27 cellular contexts compared by ENCODE assay signal in genomic region chr3:19428729-19429128, GRCh38.
"Had no signal": no experiment of that assay in that cellular context is flagged by ENCODE, and none has a peak within 500 bp of the region (broad histone marks: within the 10 kb centered on the region; RNA-seq: fewer than 3 reads in every experiment).

No MANE protein-coding gene starts in this region.

- H3K27ac Mint-ChIP-seq: naive thymus-derived CD8-positive, alpha-beta T cell; natural killer cell treated with Interleukin-12 subunit alpha and Interleukin-12 subunit beta and Interleukin-15 and Interleukin-18, amount 100 ng/mL, for 72 hours; neural progenitor cell; progenitor cell of endocrine pancreas; stimulated activated effector memory CD8-positive, alpha-beta T cell treated with anti-CD3 and anti-CD28 coated beads, Interleukin-12 subunit alpha, Interleukin-12 subunit beta, amount 100 ng/mL, for 72 hours; stimulated activated naive CD8-positive, alpha-beta T cell treated with anti-CD3 and anti-CD28 coated beads, Interleukin-15, amount 100 ng/mL, for 72 hours; type B pancreatic cell had no signal

- H3K4me3 Mint-ChIP-seq: naive thymus-derived CD8-positive, alpha-beta T cell; natural killer cell treated with Interleukin-12 subunit alpha and Interleukin-12 subunit beta and Interleukin-15 and Interleukin-18, amount 100 ng/mL, for 72 hours; neural progenitor cell; stimulated activated effector memory CD8-positive, alpha-beta T cell treated with anti-CD3 and anti-CD28 coated beads, Interleukin-12 subunit alpha, Interleukin-12 subunit beta, amount 100 ng/mL, for 72 hours; stimulated activated naive CD8-positive, alpha-beta T cell treated with anti-CD3 and anti-CD28 coated beads, Interleukin-15, amount 100 ng/mL, for 72 hours; type B pancreatic cell had no signal

- H3K27me3 Mint-ChIP-seq: natural killer cell treated with Interleukin-12 subunit alpha and Interleukin-12 subunit beta and Interleukin-15 and Interleukin-18, amount 100 ng/mL, for 72 hours; progenitor cell of endocrine pancreas; stimulated activated naive CD8-positive, alpha-beta T cell treated with anti-CD3 and anti-CD28 coated beads, Interleukin-15, amount 100 ng/mL, for 72 hours; type B pancreatic cell had no signal

- DNase-seq: naive thymus-derived CD8-positive, alpha-beta T cell; occipital lobe; ovary; psoas muscle; right cardiac atrium; right lobe of liver; sigmoid colon; small intestine; stimulated activated CD4-positive, alpha-beta T cell treated with anti-CD3 and anti-CD28 coated beads, Interleukin-15, amount 100 ng/mL, for 24 hours; stimulated activated CD4-positive, alpha-beta T cell treated with anti-CD3 and anti-CD28 coated beads, Interleukin-2, amount 100 ng/mL, for 24 hours; stimulated activated CD4-positive, alpha-beta T cell treated with anti-CD3 and anti-CD28 coated beads, Interleukin-2, amount 100 ng/mL, for 48 hours; stimulated activated CD4-positive, alpha-beta T cell treated with anti-CD3 and anti-CD28 coated beads, Interleukin-4, amount 100 ng/mL, for 24 hours; stimulated activated naive CD4-positive, alpha-beta T cell; stimulated activated naive CD8-positive, alpha-beta T cell treated with anti-CD3 and anti-CD28 coated beads, Interleukin-15, amount 100 ng/mL, for 72 hours; stimulated activated naive CD8-positive, alpha-beta T cell treated with anti-CD3 and anti-CD28 coated beads, Interleukin-15, Interleukin-2, amounts not matched to agents 100 U/mL and 50 U/mL, for 24 hours; substantia nigra; testis; tibial artery; transverse colon; upper lobe of right lung; uterus had no signal

- H3K9me3 Mint-ChIP-seq: type B pancreatic cell had no signal

- H3K4me3 ChIP-seq: neural progenitor cell, ovary, psoas muscle, right lobe of liver, sigmoid colon, suprapubic skin, testis, tibial artery, transverse colon, upper lobe of right lung, uterus had no signal

- H3K36me3 Mint-ChIP-seq: naive thymus-derived CD8-positive, alpha-beta T cell; natural killer cell treated with Interleukin-12 subunit alpha and Interleukin-12 subunit beta and Interleukin-15 and Interleukin-18, amount 100 ng/mL, for 72 hours; neural progenitor cell; stimulated activated effector memory CD8-positive, alpha-beta T cell treated with anti-CD3 and anti-CD28 coated beads, Interleukin-12 subunit alpha, Interleukin-12 subunit beta, amount 100 ng/mL, for 72 hours; type B pancreatic cell had no signal

- H3K4me1 Mint-ChIP-seq: neural progenitor cell; stimulated activated effector memory CD8-positive, alpha-beta T cell treated with anti-CD3 and anti-CD28 coated beads, Interleukin-12 subunit alpha, Interleukin-12 subunit beta, amount 100 ng/mL, for 72 hours had no signal
